ENCODE assay signal across 27 cellular contexts in the genomic region with DNA sequence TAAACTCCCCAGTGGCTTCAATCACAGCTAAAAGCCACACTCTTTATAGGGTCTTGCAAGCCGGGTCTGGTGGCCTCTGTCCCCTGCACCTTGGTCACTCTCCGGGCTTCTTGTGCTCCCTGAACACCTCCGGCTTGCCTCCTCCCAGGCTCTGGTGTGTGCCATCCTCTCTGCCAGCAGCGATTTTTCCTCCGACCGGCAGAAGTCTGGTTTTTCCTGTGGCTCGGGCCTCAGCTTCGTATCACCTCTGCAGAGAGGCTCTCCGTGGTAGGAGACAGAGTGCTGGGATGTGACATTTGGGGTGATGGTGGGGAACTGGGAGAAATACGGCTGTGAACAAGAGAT.
"Had no signal": no experiment of that assay in that cellular context is flagged by ENCODE, and none has a peak within 500 bp of the region (broad histone marks: within the 10 kb centered on the region; RNA-seq: fewer than 3 reads in every experiment).

No MANE protein-coding gene starts in this region.

- ATAC-seq: activated CD4-positive, CD25-positive, alpha-beta regulatory T cell treated with anti-CD3 and anti-CD28 coated beads, Interleukin-2, amount 50 U/mL, for 24 hours; foreskin keratinocyte; left lung; pancreas; psoas muscle; stimulated activated memory B cell treated with anti-CD40 and anti-IgM and Interleukin-4, amounts not matched to agents 10 μg/mL and 1 μg/mL and 100 μg/mL, for 72 hours had no signal

- H3K36me3 ChIP-seq: cardiac muscle cell, esophagus muscularis mucosa, heart right ventricle, left lung, pancreas, stomach, thyroid gland, upper lobe of left lung had no signal

- H3K4me1 ChIP-seq: esophagus muscularis mucosa, foreskin keratinocyte, left lung, pancreas, psoas muscle, thyroid gland, upper lobe of left lung had no signal

- FAIRE-seq: pancreas, TTC549 had no signal

- H3K4me3 ChIP-seq: cardiac muscle cell, esophagus muscularis mucosa, heart right ventricle, left lung, pancreas, psoas muscle, SK-N-MC, stomach, thyroid gland, upper lobe of left lung had no signal

- H3K27me3 ChIP-seq: cardiac muscle cell, esophagus muscularis mucosa, left lung, pancreas, stomach, thyroid gland, upper lobe of left lung had no signal

- H3K27ac ChIP-seq: cardiac muscle cell, esophagus muscularis mucosa, foreskin keratinocyte, heart right ventricle, left lung, pancreas, psoas muscle, SK-N-MC, stomach, thyroid gland, upper lobe of left lung, VCaP had no signal

- H3K9me3 ChIP-seq: pancreas, psoas muscle, stomach, thyroid gland, upper lobe of left lung had no signal

- DNase-seq: activated CD4-positive, alpha-beta T cell treated with anti-CD3 and anti-CD28 coated beads for 48 hours; activated CD4-positive, alpha-beta T cell treated with anti-CD3 and anti-CD28 coated beads, Interleukin-2, amount 50 U/mL, for 48 hours; activated CD8-positive, alpha-beta memory T cell treated with anti-CD3 and anti-CD28 coated beads, Interleukin-2, amount 50 U/mL, for 48 hours; activated gamma-delta T cell; activated T-cell treated with anti-CD3 and anti-CD28 coated beads, Interleukin-2, amount 50 U/mL, for 24 hours; anterior cingulate cortex; foreskin keratinocyte; heart right ventricle; kidney glomerular epithelial cell; mammary epithelial cell; nucleus accumbens; stimulated activated CD4-positive, alpha-beta T cell treated with anti-CD3 and anti-CD28 coated beads, Interleukin-12 subunit alpha, Interleukin-12 subunit beta, amount 100 ng/mL, for 4 hours; stimulated activated CD4-positive, alpha-beta T cell treated with anti-CD3 and anti-CD28 coated beads, Interleukin-4, amount 100 ng/mL, for 1 hour; stomach; T-helper 9 cell; thyroid gland; upper lobe of left lung had no signal
